Comparison of ENCODE assay signal across 28 cellular contexts in the genomic region with DNA sequence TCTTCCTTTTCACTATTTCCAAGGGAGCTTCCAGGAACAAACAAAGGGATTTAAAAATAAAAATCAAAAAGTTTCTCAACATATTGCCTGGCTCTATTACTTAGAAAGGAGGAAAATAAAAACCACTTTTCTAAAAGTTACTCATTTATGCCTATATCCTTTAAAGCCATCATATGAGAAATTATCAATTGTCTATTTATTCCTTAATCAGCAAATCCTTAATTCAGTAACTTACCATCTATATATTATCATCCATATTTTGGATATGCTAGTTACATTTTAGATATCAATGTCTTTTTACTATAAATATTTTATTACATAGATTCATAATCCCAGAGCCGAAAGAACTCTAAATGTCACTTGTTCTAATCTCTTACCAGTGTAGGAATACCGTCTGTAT.
"Had no signal": no experiment of that assay in that cellular context is flagged by ENCODE, and none has a peak within 500 bp of the region (broad histone marks: within the 10 kb centered on the region; RNA-seq: fewer than 3 reads in every experiment).

No MANE protein-coding gene starts in this region.

- H3K4me3 ChIP-seq: neural progenitor cell, pancreas, prostate gland, right atrium auricular region, skin epidermis, smooth muscle cell, spleen, suprapubic skin, testis, tibial artery, transverse colon, upper lobe of right lung, uterus had no signal

- H3K27me3 ChIP-seq: neural progenitor cell, pancreas, right atrium auricular region, spleen, suprapubic skin, testis, tibial artery, transverse colon, upper lobe of right lung, uterus had no signal

- ATAC-seq: naive thymus-derived CD4-positive, alpha-beta T cell; natural killer cell; pancreas; sciatic nerve; stimulated activated memory B cell treated with anti-CD40 and anti-IgM and Interleukin-4, amounts not matched to agents 10 μg/mL and 1 μg/mL and 100 μg/mL, for 72 hours; stimulated activated naive CD8-positive, alpha-beta T cell treated with anti-CD3 and anti-CD28 coated beads, Interleukin-15, amount 100 ng/mL, for 72 hours; stimulated activated naive CD8-positive, alpha-beta T cell treated with anti-CD3 and anti-CD28 coated beads, Interleukin-15, Interleukin-2, amounts not matched to agents 100 U/mL and 50 U/mL, for 24 hours; upper lobe of right lung had no signal

- H3K9ac ChIP-seq: neural progenitor cell had no signal

- H3K4me1 ChIP-seq: neural progenitor cell, pancreas, prostate gland, right atrium auricular region, spleen, suprapubic skin, testis, tibial artery, transverse colon, upper lobe of right lung, uterus had no signal

- H3K4me2 ChIP-seq: neural progenitor cell, smooth muscle cell had no signal

- H3K9me3 ChIP-seq: pancreas, prostate gland, right atrium auricular region, suprapubic skin, testis, tibial artery, transverse colon, upper lobe of right lung, uterus had no signal

- FAIRE-seq: pancreas had no signal

- H3K36me3 ChIP-seq: neural progenitor cell, pancreas, prostate gland, right atrium auricular region, spleen, suprapubic skin, tibial artery, transverse colon, upper lobe of right lung, uterus had no signal

- H3K27ac ChIP-seq: neural progenitor cell, pancreas, prostate gland, right atrium auricular region, spleen, suprapubic skin, testis, tibial artery, transverse colon, upper lobe of right lung, uterus had no signal

- DNase-seq: naive thymus-derived CD4-positive, alpha-beta T cell; natural killer cell; occipital lobe; pancreas; retina; spleen; stimulated activated CD4-positive, alpha-beta T cell treated with anti-CD3 and anti-CD28 coated beads, Interleukin-12 subunit alpha, Interleukin-12 subunit beta, amount 100 ng/mL, for 4 hours; stimulated activated CD4-positive, alpha-beta T cell treated with anti-CD3 and anti-CD28 coated beads, Interleukin-1b, Interleukin-23, amount 100 ng/mL, for 48 hours; stimulated activated CD4-positive, alpha-beta T cell treated with anti-CD3 and anti-CD28 coated beads, Interleukin-4, amount 100 ng/mL, for 1 hour; stimulated activated CD4-positive, alpha-beta T cell treated with anti-CD3 and anti-CD28 coated beads, Interleukin-4, amount 100 ng/mL, for 4 hours; stimulated activated CD8-positive, alpha-beta memory T cell treated with anti-CD3 and anti-CD28 coated beads, Interleukin-4, amount 100 ng/mL, for 48 hours; stimulated activated naive CD4-positive, alpha-beta T cell; stimulated activated naive CD8-positive, alpha-beta T cell treated with anti-CD3 and anti-CD28 coated beads, Interleukin-15, amount 100 ng/mL, for 72 hours; stimulated activated naive CD8-positive, alpha-beta T cell treated with anti-CD3 and anti-CD28 coated beads, Interleukin-15, Interleukin-2, amounts not matched to agents 100 U/mL and 50 U/mL, for 24 hours; substantia nigra; testis; tibial artery; transverse colon; upper lobe of right lung; uterus had no signal

- H2AFZ ChIP-seq: neural progenitor cell had no signal
